In genomic region chr4:29805245-29805644, GRCh38 we compare ENCODE assay signal across 13 cellular contexts.
DNase-seq lines count a peak whose midpoint lies in the region; ATAC-seq and TF ChIP-seq lines count a peak whose summit lies in the region.
"Had no signal": no experiment of that assay in that cellular context is flagged by ENCODE, and none has a peak within 500 bp of the region (broad histone marks: within the 10 kb centered on the region; RNA-seq: fewer than 3 reads in every experiment).

No MANE protein-coding gene starts in this region.

- H3K4me1 ChIP-seq in SJCRH30 = peaks cover 18% of the 10 kb centered on the region
- H3K4me1 ChIP-seq in trophoblast cell (ENCODE audit: control insufficient read depth in 1 of 2, insufficient read depth in 2 of 2, low read length in 2 of 2) = no peaks in the 10 kb centered on the region

- no peak overlapping the region for H3K27ac Mint-ChIP-seq in stimulated activated effector memory CD8-positive, alpha-beta T cell treated with anti-CD3 and anti-CD28 coated beads, Interleukin-12 subunit alpha, Interleukin-12 subunit beta, amount 100 ng/mL, for 72 hours
- H3K27ac Mint-ChIP-seq: natural killer cell treated with Interleukin-12 subunit alpha and Interleukin-12 subunit beta and Interleukin-15 and Interleukin-18, amount 100 ng/mL, for 72 hours had no signal

- H3K36me3 ChIP-seq in SJCRH30 (no peaks in the 10 kb centered on the region), trophoblast cell (ENCODE audit: control insufficient read depth in 1 of 2, insufficient read depth in 2 of 2, low read length in 2 of 2) (no peaks in the 10 kb centered on the region)

- H3K4me2 ChIP-seq in trophoblast cell (ENCODE audit: low read length) = no peak overlapping the region

- H2BK12ac ChIP-seq in trophoblast cell (ENCODE audit: low read length) = no peak overlapping the region

- DNase-seq in EL = peak; percentile 34
- DNase-seq in SJCRH30 = peak; percentile 46 to 83
- peak; percentile 14 for DNase-seq in inferior parietal cortex (ENCODE audit: extremely low spot score)
- no peak for DNase-seq in SKM-1 treated with dmso at 0.1 percent for 144 hours (lab: John Stamatoyannopoulos, UW; ENCODE audit: unreplicated experiment)
- no peak for DNase-seq in trophoblast cell
- DNase-seq in NCI-H2171 (lab: John Stamatoyannopoulos, UW) = no peak
- DNase-seq in stimulated activated effector memory CD8-positive, alpha-beta T cell treated with anti-CD3 and anti-CD28 coated beads, Interleukin-12 subunit alpha, Interleukin-12 subunit beta, amount 100 ng/mL, for 72 hours (ENCODE audit: low spot score in 2 of 2) = no peak
- DNase-seq: activated CD4-positive, alpha-beta T cell treated with anti-CD3 and anti-CD28 coated beads for 4 hours; activated gamma-delta T cell; kidney glomerular epithelial cell; NCI-H187 treated with DMSO at 0.1 percent for 48 hours had no signal

- no peak overlapping the region for H2BK5ac ChIP-seq in trophoblast cell (ENCODE audit: low read depth, low read length, poor library complexity)

- H3K27me3 ChIP-seq in SJCRH30 = no peaks in the 10 kb centered on the region
- H3K27me3 ChIP-seq in trophoblast cell (ENCODE audit: insufficient read depth, low read length) = no peaks in the 10 kb centered on the region

- H4K8ac ChIP-seq in trophoblast cell (ENCODE audit: low read depth, low read length) = no peak overlapping the region

- TF ChIP-seq CTCF in LNCAP (IDR thresholded peaks at IDR 0.05) = peak; percentile 56

- WGBS in trophoblast cell (ENCODE audit: extremely low coverage, insufficient coverage, insufficient read length) = no CpG with 5 or more reads among the region's 2 CpGs

- H3K4me3 ChIP-seq in SJCRH30 (no peak overlapping the region), trophoblast cell (ENCODE audit: low read depth, low read length) (no peak overlapping the region)

- H3K9ac ChIP-seq in trophoblast cell (ENCODE audit: low read length) = no peak overlapping the region

- no peak overlapping the region for H3K4me3 Mint-ChIP-seq in stimulated activated effector memory CD8-positive, alpha-beta T cell treated with anti-CD3 and anti-CD28 coated beads, Interleukin-12 subunit alpha, Interleukin-12 subunit beta, amount 100 ng/mL, for 72 hours
- H3K4me3 Mint-ChIP-seq: natural killer cell treated with Interleukin-12 subunit alpha and Interleukin-12 subunit beta and Interleukin-15 and Interleukin-18, amount 100 ng/mL, for 72 hours had no signal

- no peaks in the 10 kb centered on the region for H3K36me3 Mint-ChIP-seq in stimulated activated effector memory CD8-positive, alpha-beta T cell treated with anti-CD3 and anti-CD28 coated beads, Interleukin-12 subunit alpha, Interleukin-12 subunit beta, amount 100 ng/mL, for 72 hours

- no peaks in the 10 kb centered on the region for H3K79me2 ChIP-seq in trophoblast cell (ENCODE audit: control insufficient read depth, insufficient read depth, low read length, poor library complexity)

- no peak overlapping the region for H3K14ac ChIP-seq in trophoblast cell (ENCODE audit: low read length)

- H3K18ac ChIP-seq in trophoblast cell (ENCODE audit: low read length) = no peak overlapping the region

- H3K9me3 ChIP-seq in SJCRH30 (replicated peaks) (peaks cover 3% of the 10 kb centered on the region; the same call in 1 of the 2 replicates), trophoblast cell (ENCODE audit: insufficient read depth, low read depth, low read length) (no peaks in the 10 kb centered on the region)

- no peak overlapping the region for H3K23ac ChIP-seq in trophoblast cell (ENCODE audit: low read length)

- peak overlapping the region; percentile 42 for H3K27ac ChIP-seq in SJCRH30
- no peak overlapping the region for H3K27ac ChIP-seq in trophoblast cell (ENCODE audit: low read depth, low read length)

- H3K79me1 ChIP-seq in trophoblast cell (ENCODE audit: low read length) = no peaks in the 10 kb centered on the region

- no peak for ATAC-seq in stimulated activated effector memory CD8-positive, alpha-beta T cell treated with anti-CD3 and anti-CD28 coated beads, Interleukin-12 subunit alpha, Interleukin-12 subunit beta, amount 100 ng/mL, for 72 hours
- ATAC-seq: natural killer cell treated with Interleukin-12 subunit alpha and Interleukin-12 subunit beta and Interleukin-15 and Interleukin-18, amount 100 ng/mL, for 72 hours had no signal

- no peak overlapping the region for H3K4ac ChIP-seq in trophoblast cell (ENCODE audit: low read depth, low read length)

- H2BK120ac ChIP-seq in trophoblast cell (ENCODE audit: insufficient read depth, low read length, poor library complexity) = no peak overlapping the region

- no peak overlapping the region for H4K91ac ChIP-seq in trophoblast cell (ENCODE audit: low read depth, low read length)

- H2AK5ac ChIP-seq in trophoblast cell (ENCODE audit: low read length) = no peak overlapping the region

- H2AFZ ChIP-seq in trophoblast cell (ENCODE audit: insufficient read depth, low read length, poor library complexity) = no peak overlapping the region

- H3K9me3 Mint-ChIP-seq in stimulated activated effector memory CD8-positive, alpha-beta T cell treated with anti-CD3 and anti-CD28 coated beads, Interleukin-12 subunit alpha, Interleukin-12 subunit beta, amount 100 ng/mL, for 72 hours = peaks cover 19% of the 10 kb centered on the region

- H4K12ac ChIP-seq in trophoblast cell (ENCODE audit: low read depth, low read length) = no peak overlapping the region

- H3K4me1 Mint-ChIP-seq in stimulated activated effector memory CD8-positive, alpha-beta T cell treated with anti-CD3 and anti-CD28 coated beads, Interleukin-12 subunit alpha, Interleukin-12 subunit beta, amount 100 ng/mL, for 72 hours = no peaks in the 10 kb centered on the region

Comparison
In these comparisons a context has a peak if more than half of its experiments do, and no peak if none do; other contexts are left out.
1. DNase-seq: peak in EL (single experiment), SJCRH30 (2 of 2) and inferior parietal cortex (single experiment); none in SKM-1 treated with dmso at 0.1 percent for 144 hours (single experiment), trophoblast cell (0 of 2), NCI-H2171 (single experiment) and stimulated activated effector memory CD8-positive, alpha-beta T cell treated with anti-CD3 and anti-CD28 coated beads, Interleukin-12 subunit alpha, Interleukin-12 subunit beta, amount 100 ng/mL, for 72 hours (0 of 2).